8 cellular contexts compared by ENCODE assay signal in the genomic region with DNA sequence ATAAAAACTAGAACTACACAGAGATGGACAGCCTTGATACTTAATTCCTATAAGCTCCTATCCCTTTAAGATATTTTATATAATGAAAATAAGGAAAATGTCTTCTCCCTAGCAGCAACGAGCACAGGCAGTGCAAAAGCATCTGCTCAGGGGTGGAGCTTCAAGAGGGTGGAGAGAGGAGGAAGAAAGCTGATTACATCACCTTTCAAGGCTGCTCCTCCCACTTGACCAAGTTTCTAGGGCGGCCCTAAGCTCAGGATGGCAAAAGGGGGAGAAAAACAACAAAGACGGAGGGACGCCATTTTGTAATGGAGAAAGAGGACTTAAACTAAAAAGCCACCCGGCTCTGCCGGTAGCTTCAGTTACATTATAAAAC.
DNase-seq lines count a peak whose midpoint lies in the region; ATAC-seq and TF ChIP-seq lines count a peak whose summit lies in the region.

No MANE protein-coding gene starts in this region.

- TF ChIP-seq CTCF in MM.1S (IDR thresholded peaks at IDR 0.05; ENCODE audit: low read length): no peak
- TF ChIP-seq CTCF in nephron (IDR thresholded peaks at IDR 0.05; ENCODE audit: unreplicated experiment in 3 of 3): no peak

- peaks cover 44% of the 10 kb centered on the region for H3K36me3 Mint-ChIP-seq in nephron (ENCODE audit: low read depth)

- peak overlapping the region; percentile 74 for H3K4me2 ChIP-seq in MM.1S (ENCODE audit: low read depth, low read length)

- peak overlapping the region; percentile 100 for H3K27ac Mint-ChIP-seq in nephron

- peaks cover 5% of the 10 kb centered on the region for H3K27me3 Mint-ChIP-seq in nephron (ENCODE audit: low read depth)

- ATAC-seq in GM21737 (IDR thresholded peaks at IDR 0.05; ENCODE audit: unreplicated experiment): peak; percentile 40
- ATAC-seq in stimulated activated naive CD8-positive, alpha-beta T cell treated with anti-CD3 and anti-CD28 coated beads, Interleukin-15, Interleukin-2, amounts not matched to agents 100 U/mL and 50 U/mL, for 24 hours: peak; percentile 65

- H3K79me2 ChIP-seq in MM.1S (ENCODE audit: low read length): peaks cover 87% of the 10 kb centered on the region

- peaks cover 49% of the 10 kb centered on the region for H3K4me1 Mint-ChIP-seq in nephron

- peak overlapping the region; percentile 95 for H3K4me3 ChIP-seq in MM.1S (ENCODE audit: low read length)

- peaks cover 8% of the 10 kb centered on the region; the same call in 1 of the 2 replicates for H3K4me1 ChIP-seq in MM.1S (ENCODE audit: low read length)

- peak overlapping the region; percentile 96 for H3K27ac ChIP-seq in MM.1S (ENCODE audit: low read length)

- H2AFZ ChIP-seq in MM.1S (ENCODE audit: low read length): no peak overlapping the region

- H3K9me3 Mint-ChIP-seq in nephron: peaks cover 3% of the 10 kb centered on the region

- H3K9me2 ChIP-seq in MM.1S (replicated peaks; ENCODE audit: insufficient read depth, low read length): no peaks in the 10 kb centered on the region

- DNase-seq in DMS 273 (lab: John Stamatoyannopoulos, UW; ENCODE audit: unreplicated experiment): peak; percentile 99
- peak; percentile 94 for DNase-seq in MM.1S
- DNase-seq in SHP77 (lab: John Stamatoyannopoulos, UW): peak; percentile 88 to 92
- DNase-seq in activated effector memory CD4-positive, alpha-beta T cell treated with anti-CD3 and anti-CD28 coated beads, Interleukin-2, amount 50 U/mL, for 16 hours: peak; percentile 92
- peak; percentile 99 for DNase-seq in fibroblast of the conjunctiva (ENCODE audit: low read depth)
- DNase-seq in stimulated activated naive CD8-positive, alpha-beta T cell treated with anti-CD3 and anti-CD28 coated beads, Interleukin-15, Interleukin-2, amounts not matched to agents 100 U/mL and 50 U/mL, for 24 hours: peak; percentile 80

- no peaks in the 10 kb centered on the region for H3K9me3 ChIP-seq in MM.1S (replicated peaks; ENCODE audit: insufficient read depth, low read length)

- no peaks in the 10 kb centered on the region for H3K27me3 ChIP-seq in MM.1S (replicated peaks; ENCODE audit: insufficient read depth, low read length)

- H4K20me1 ChIP-seq in MM.1S (ENCODE audit: insufficient read depth, low read length): no peaks in the 10 kb centered on the region; the same call in 1 of the 2 replicates

- peaks cover 11% of the 10 kb centered on the region; the same call in 1 of the 2 replicates for H3K36me3 ChIP-seq in MM.1S (replicated peaks; ENCODE audit: insufficient read depth, low read length)

- H3F3A ChIP-seq in MM.1S (ENCODE audit: insufficient read depth, low read length): peaks cover 37% of the 10 kb centered on the region

- H3K4me3 Mint-ChIP-seq in nephron: peak overlapping the region; percentile 96 to 99 (median 97)

- peak overlapping the region; percentile 100 for H3K9ac ChIP-seq in MM.1S (ENCODE audit: low read length)

Comparison
In these comparisons a context has a peak if more than half of its experiments do, and no peak if none do; other contexts are left out.
1. Peak in every context shown above with its lines: DNase-seq, ATAC-seq, H3K4me3 ChIP-seq and H3K27ac ChIP-seq.